13 cellular contexts compared by ENCODE assay signal in the genomic region with DNA sequence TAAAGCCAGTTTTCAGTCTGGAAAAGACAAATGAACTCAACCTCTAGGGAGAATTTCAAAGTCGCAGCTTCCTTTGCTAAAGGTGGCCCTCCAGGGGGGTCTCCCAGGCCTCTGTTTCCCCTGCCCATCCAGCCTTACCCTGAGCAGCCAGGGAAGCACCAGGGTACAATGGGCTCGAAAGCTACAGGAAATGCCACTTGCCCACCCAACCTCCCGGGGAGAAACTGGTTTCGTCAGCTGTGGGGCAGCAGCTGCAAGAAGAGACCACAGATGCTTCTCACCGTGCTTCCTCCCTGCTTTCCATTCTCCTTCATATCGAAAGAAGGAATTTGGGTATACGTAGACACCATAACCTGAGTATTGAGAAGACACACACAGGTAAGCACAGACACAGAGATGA. TPM values are rescaled to one million over a fixed set of nuclear protein-coding genes. Genes with fewer than 3 reads are reported as not detected.
A peak's percentile ranks its signal among the peaks of the same experiment; 100 is the strongest.
DNase-seq lines count a peak whose midpoint lies in the region; ATAC-seq, FAIRE-seq and TF ChIP-seq lines count a peak whose summit lies in the region.
"Had no signal": no experiment of that assay in that cellular context is flagged by ENCODE, and none has a peak within 500 bp of the region (broad histone marks: within the 10 kb centered on the region; RNA-seq: fewer than 3 reads in every experiment).

No MANE protein-coding gene starts in this region.

- peak overlapping the region; percentile 91 for H3K9ac ChIP-seq in BLaER1

- no peak for TF ChIP-seq CTCF in DOHH2 (IDR thresholded peaks at IDR 0.05; ENCODE audit: low read depth, low read length, poor library complexity, severe bottlenecking)

- H3K36me3 Mint-ChIP-seq in activated T-helper 1 cell treated with anti-CD3 and anti-CD28 coated beads, Interleukin-12 subunit alpha, Interleukin-12 subunit beta, Interleukin-2, Interleukin-4 antibody, amounts not matched to agents 30 ng/mL and 10 ng/mL and 1 ng/mL, durations not matched to agents 14 hours and 24 hours and 36 hours (ENCODE audit: low read depth), result peaks cover 10% of the 10 kb centered on the region
- H3K36me3 Mint-ChIP-seq in naive B cell, result no peaks in the 10 kb centered on the region

- H3K27ac ChIP-seq in BLaER1 (peak overlapping the region; percentile 72), DOHH2 (ENCODE audit: low read depth, low read length) (peak overlapping the region; percentile 96)
- H3K27ac ChIP-seq: adrenal gland, foreskin keratinocyte had no signal

- H3K36me3 ChIP-seq in BLaER1, result peaks cover 18% of the 10 kb centered on the region
- peaks cover 52% of the 10 kb centered on the region for H3K36me3 ChIP-seq in DOHH2 (ENCODE audit: control insufficient read depth, low read length)

- ATAC-seq in naive B cell (ENCODE audit: low read depth in 2 of 2), result no peak
- ATAC-seq: activated CD4-positive, CD25-positive, alpha-beta regulatory T cell treated with anti-CD3 and anti-CD28 coated beads, Interleukin-2, amount 50 U/mL, for 24 hours; foreskin keratinocyte had no signal

- peaks cover 28% of the 10 kb centered on the region for H3F3A ChIP-seq in DOHH2 (ENCODE audit: control insufficient read depth, insufficient read depth)

- FAIRE-seq in urothelium cell line (lab: Jason Lieb, UNC), result no peak

- H3K27me3 ChIP-seq in BLaER1 (no peaks in the 10 kb centered on the region), DOHH2 (ENCODE audit: control insufficient read depth, low read length) (no peaks in the 10 kb centered on the region)
- H3K27me3 ChIP-seq: adrenal gland, foreskin keratinocyte, sigmoid colon had no signal

- no peak overlapping the region for H3K4me3 ChIP-seq in BLaER1
- H3K4me3 ChIP-seq in DOHH2 (ENCODE audit: low read length), result peak overlapping the region; percentile 95
- H3K4me3 ChIP-seq: adrenal gland had no signal

- peaks cover 28% of the 10 kb centered on the region for H3K4me1 Mint-ChIP-seq in activated T-helper 1 cell treated with anti-CD3 and anti-CD28 coated beads, Interleukin-12 subunit alpha, Interleukin-12 subunit beta, Interleukin-2, Interleukin-4 antibody, amounts not matched to agents 30 ng/mL and 10 ng/mL and 1 ng/mL, durations not matched to agents 14 hours and 24 hours and 36 hours (ENCODE audit: low read depth)
- H3K4me1 Mint-ChIP-seq in naive B cell, result peaks cover 29 to 34% (median 32%) of the 10 kb centered on the region in 3 donors

- H3K27ac Mint-ChIP-seq in activated T-helper 1 cell treated with anti-CD3 and anti-CD28 coated beads, Interleukin-12 subunit alpha, Interleukin-12 subunit beta, Interleukin-2, Interleukin-4 antibody, amounts not matched to agents 30 ng/mL and 10 ng/mL and 1 ng/mL, durations not matched to agents 14 hours and 24 hours and 36 hours, result no peak overlapping the region
- H3K27ac Mint-ChIP-seq in naive B cell, result peak overlapping the region in 2 of 6 donors; percentile 57 to 69

- peak overlapping the region; percentile 87 for H3K4me3 Mint-ChIP-seq in activated T-helper 1 cell treated with anti-CD3 and anti-CD28 coated beads, Interleukin-12 subunit alpha, Interleukin-12 subunit beta, Interleukin-2, Interleukin-4 antibody, amounts not matched to agents 30 ng/mL and 10 ng/mL and 1 ng/mL, durations not matched to agents 14 hours and 24 hours and 36 hours
- peak overlapping the region in 7 of 8 donors; percentile 74 to 91 (median 88) for H3K4me3 Mint-ChIP-seq in naive B cell

- H3K79me2 ChIP-seq in DOHH2 (ENCODE audit: control insufficient read depth, low read length), result peaks cover 52% of the 10 kb centered on the region

- H4K20me1 ChIP-seq in BLaER1 (peaks cover 46% of the 10 kb centered on the region), DOHH2 (ENCODE audit: control insufficient read depth, insufficient read depth, low read depth, low read length) (peaks cover 18% of the 10 kb centered on the region; the same call in 1 of the 2 replicates)

- H3K4me2 ChIP-seq in BLaER1 (peak overlapping the region; percentile 99), DOHH2 (ENCODE audit: low read length) (peak overlapping the region; percentile 91)

- H3K9me2 ChIP-seq in DOHH2 (replicated peaks; ENCODE audit: control insufficient read depth, low read length), result no peaks in the 10 kb centered on the region

- H3K27me3 Mint-ChIP-seq in activated T-helper 1 cell treated with anti-CD3 and anti-CD28 coated beads, Interleukin-12 subunit alpha, Interleukin-12 subunit beta, Interleukin-2, Interleukin-4 antibody, amounts not matched to agents 30 ng/mL and 10 ng/mL and 1 ng/mL, durations not matched to agents 14 hours and 24 hours and 36 hours (ENCODE audit: insufficient read depth), result no peaks in the 10 kb centered on the region
- H3K27me3 Mint-ChIP-seq in naive B cell, result no peaks in the 10 kb centered on the region

- H3K4me1 ChIP-seq in BLaER1, result peaks cover 84% of the 10 kb centered on the region
- peaks cover 60% of the 10 kb centered on the region for H3K4me1 ChIP-seq in DOHH2 (ENCODE audit: control insufficient read depth, low read length)
- H3K4me1 ChIP-seq: foreskin keratinocyte had no signal

- DNase-seq in activated T-helper 1 cell treated with anti-CD3 and anti-CD28 coated beads, Interleukin-12 subunit alpha, Interleukin-12 subunit beta, Interleukin-2, Interleukin-4 antibody, amounts not matched to agents 30 ng/mL and 10 ng/mL and 1 ng/mL, durations not matched to agents 14 hours and 24 hours and 36 hours (ENCODE audit: low spot score), result no peak
- DNase-seq in naive B cell, result no peak
- no peak for DNase-seq in 8988T
- no peak for DNase-seq in urothelium cell line (ENCODE audit: low spot score)
- no peak for DNase-seq in SHP77 (lab: John Stamatoyannopoulos, UW)
- no peak for DNase-seq in NCI-H748 treated with DMSO at 0.1 percent for 48 hours (lab: John Stamatoyannopoulos, UW)
- DNase-seq: adrenal gland, foreskin keratinocyte, NCI-H510A treated with DMSO at 0.1 percent for 48 hours had no signal

- no peaks in the 10 kb centered on the region for H3K9me3 Mint-ChIP-seq in activated T-helper 1 cell treated with anti-CD3 and anti-CD28 coated beads, Interleukin-12 subunit alpha, Interleukin-12 subunit beta, Interleukin-2, Interleukin-4 antibody, amounts not matched to agents 30 ng/mL and 10 ng/mL and 1 ng/mL, durations not matched to agents 14 hours and 24 hours and 36 hours
- H3K9me3 Mint-ChIP-seq in naive B cell, result no peaks in the 10 kb centered on the region

- H3K9me3 ChIP-seq in BLaER1 (no peaks in the 10 kb centered on the region), DOHH2 (ENCODE audit: control insufficient read depth, insufficient read depth, low read length) (no peaks in the 10 kb centered on the region)
- H3K9me3 ChIP-seq: adrenal gland, sigmoid colon had no signal

- intact Hi-C loops in activated T-helper 1 cell treated with anti-CD3 and anti-CD28 coated beads, Interleukin-12 subunit alpha, Interleukin-12 subunit beta, Interleukin-2, Interleukin-4 antibody, amounts not matched to agents 30 ng/mL and 10 ng/mL and 1 ng/mL, durations not matched to agents 14 hours and 24 hours and 36 hours (cut with micrococcal nuclease), result loop anchor here (2.0 to 10.0 kb wide), 4 partner anchors 95 to 1513 kb away; a partner anchor contains a TSS

RNA-seq across cellular contexts. Expression of a gene that starts 1.7 kb away (rescaled TPM):
- total RNA-seq in activated T-helper 1 cell treated with anti-CD3 and anti-CD28 coated beads, Interleukin-12 subunit alpha, Interleukin-12 subunit beta, Interleukin-2, Interleukin-4 antibody, amounts not matched to agents 30 ng/mL and 10 ng/mL and 1 ng/mL, durations not matched to agents 14 hours and 24 hours and 36 hours, result 8.4 and 8.6 TPM in 2 replicates
- polyA plus RNA-seq in naive B cell (ENCODE audit: low read depth in 6 of 6), result 1 to 10 TPM in 5 of 6 donors, under 1 TPM in 1; 0.29 to 7.1 (median 6.1) TPM

RNA-seq across cellular contexts. Expression of a gene that starts 2.0 kb away (rescaled TPM):
- total RNA-seq in activated T-helper 1 cell treated with anti-CD3 and anti-CD28 coated beads, Interleukin-12 subunit alpha, Interleukin-12 subunit beta, Interleukin-2, Interleukin-4 antibody, amounts not matched to agents 30 ng/mL and 10 ng/mL and 1 ng/mL, durations not matched to agents 14 hours and 24 hours and 36 hours, result 161 and 177 TPM in 2 replicates
- polyA plus RNA-seq in naive B cell (ENCODE audit: low read depth in 6 of 6), result 100 to 1,000 TPM; 116 to 129 (median 121) TPM

RNA-seq across cellular contexts. Expression of a gene that starts 22.7 kb away (rescaled TPM):
- 22.4 and 24.0 TPM in 2 replicates for total RNA-seq in activated T-helper 1 cell treated with anti-CD3 and anti-CD28 coated beads, Interleukin-12 subunit alpha, Interleukin-12 subunit beta, Interleukin-2, Interleukin-4 antibody, amounts not matched to agents 30 ng/mL and 10 ng/mL and 1 ng/mL, durations not matched to agents 14 hours and 24 hours and 36 hours
- polyA plus RNA-seq in naive B cell (ENCODE audit: low read depth in 6 of 6), result 10 to 100 TPM; 10.7 to 24.1 (median 15.1) TPM
